14 cellular contexts compared by ENCODE assay signal in genomic region chr9:75084081-75084672, GRCh38. TPM values are rescaled to one million over a fixed set of nuclear protein-coding genes. Genes with fewer than 3 reads are reported as not detected.
DNase-seq lines count a peak whose midpoint lies in the region; ATAC-seq and TF ChIP-seq lines count a peak whose summit lies in the region.
"Had no signal": no experiment of that assay in that cellular context is flagged by ENCODE, and none has a peak within 500 bp of the region (broad histone marks: within the 10 kb centered on the region; RNA-seq: fewer than 3 reads in every experiment).

No MANE protein-coding gene starts in this region.

- no peak overlapping the region for H3K4me3 Mint-ChIP-seq in activated T-cell treated with anti-CD3 and anti-CD28 coated beads, Interleukin-2, amount 50 U/mL, for 72 hours
- H3K4me3 Mint-ChIP-seq in MCF 10A (ENCODE audit: unreplicated experiment) (no peak overlapping the region), mesothelial cell of epicardium (no peak overlapping the region)

- H3K4me1 Mint-ChIP-seq in activated T-cell treated with anti-CD3 and anti-CD28 coated beads, Interleukin-2, amount 50 U/mL, for 72 hours (ENCODE audit: low read depth): peaks cover 42% of the 10 kb centered on the region
- peaks cover 21% of the 10 kb centered on the region for H3K4me1 Mint-ChIP-seq in MCF 10A (ENCODE audit: insufficient read depth, unreplicated experiment)
- peaks cover 37% of the 10 kb centered on the region for H3K4me1 Mint-ChIP-seq in mesothelial cell of epicardium

- H3K27ac Mint-ChIP-seq in activated T-cell treated with anti-CD3 and anti-CD28 coated beads, Interleukin-2, amount 50 U/mL, for 72 hours: peak overlapping the region; percentile 40
- H3K27ac Mint-ChIP-seq in MCF 10A (ENCODE audit: low read depth, unreplicated experiment): peak overlapping the region; percentile 73
- peak overlapping the region; percentile 26 for H3K27ac Mint-ChIP-seq in mesothelial cell of epicardium

- H3K4me1 ChIP-seq in upper lobe of left lung: peaks cover 29 to 45% (median 33%) of the 10 kb centered on the region in 4 donors

- POLR2A ChIA-PET in MCF 10A (lab: Yijun Ruan, JAX): interaction anchor here (1.0 to 8.3 kb wide), 3 partner anchors 18 to 132 kb away, joined by 3 to 121 read pairs (median 7); partner anchors contain the start of genes C9orf40 and CARNMT1

- peak overlapping the region; percentile 47 to 78 (median 48) for H3K27ac ChIP-seq in upper lobe of left lung
- H3K27ac ChIP-seq: HL-60 had no signal

- intact Hi-C loops in MCF 10A (cut with micrococcal nuclease): no loop called here

- H3K9me3 Mint-ChIP-seq in activated T-cell treated with anti-CD3 and anti-CD28 coated beads, Interleukin-2, amount 50 U/mL, for 72 hours: no peaks in the 10 kb centered on the region
- H3K9me3 Mint-ChIP-seq in MCF 10A (ENCODE audit: unreplicated experiment) (no peaks in the 10 kb centered on the region), mesothelial cell of epicardium (no peaks in the 10 kb centered on the region)

- TF ChIP-seq CTCF in MCF 10A (IDR thresholded peaks at IDR 0.05; ENCODE audit: unreplicated experiment) (no peak), mesothelial cell of epicardium (IDR thresholded peaks at IDR 0.05; ENCODE audit: unreplicated experiment) (no peak), upper lobe of left lung (IDR thresholded peaks at IDR 0.05) (no peak)

- ATAC-seq in activated T-cell treated with anti-CD3 and anti-CD28 coated beads, Interleukin-2, amount 50 U/mL, for 72 hours (replicated peaks in 1 of 2): no peak
- ATAC-seq in upper lobe of left lung (ENCODE audit: low FRiP score in 2 of 2): no peak
- ATAC-seq in GM21390 (IDR thresholded peaks at IDR 0.05; ENCODE audit: unreplicated experiment): no peak
- ATAC-seq in SK-N-SH treated with all-trans-retinoic acid at 6 μM for 48 hours: no peak
- ATAC-seq in GM21786 (IDR thresholded peaks at IDR 0.05; ENCODE audit: unreplicated experiment): no peak

- no peak for TF ChIP-seq POLR2A in upper lobe of left lung (IDR thresholded peaks at IDR 0.05)

- H3K36me3 Mint-ChIP-seq in activated T-cell treated with anti-CD3 and anti-CD28 coated beads, Interleukin-2, amount 50 U/mL, for 72 hours (ENCODE audit: insufficient read depth in 2 of 2): peaks cover 8 to 12% of the 10 kb centered on the region in 2 donors
- H3K36me3 Mint-ChIP-seq in MCF 10A (ENCODE audit: insufficient read depth, unreplicated experiment) (peaks cover 7% of the 10 kb centered on the region), mesothelial cell of epicardium (peaks cover 3% of the 10 kb centered on the region)

- H3K27me3 Mint-ChIP-seq in activated T-cell treated with anti-CD3 and anti-CD28 coated beads, Interleukin-2, amount 50 U/mL, for 72 hours (ENCODE audit: low read depth): no peaks in the 10 kb centered on the region
- H3K27me3 Mint-ChIP-seq in MCF 10A (ENCODE audit: insufficient read depth, unreplicated experiment): no peaks in the 10 kb centered on the region
- H3K27me3 Mint-ChIP-seq in mesothelial cell of epicardium (ENCODE audit: low read depth): no peaks in the 10 kb centered on the region

- no peak overlapping the region for H3K4me3 ChIP-seq in upper lobe of left lung
- H3K4me3 ChIP-seq: HAP-1 had no signal

- no TSS peak for BruUV-seq in MCF 10A (replicated peaks; lab: Mats Ljungman, UMichigan)

- WGBS in upper lobe of left lung, 2 donors: 69 to 73% methylated on average over 5 of the region's 5 CpGs

- TF ChIP-seq EP300 in upper lobe of left lung (IDR thresholded peaks at IDR 0.05): no peak

- DNase-seq in activated T-cell treated with anti-CD3 and anti-CD28 coated beads, Interleukin-2, amount 50 U/mL, for 72 hours: no peak
- no peak for DNase-seq in activated T-cell treated with anti-CD3 and anti-CD28 coated beads, Interleukin-2, amount 50 U/mL, for 48 hours
- DNase-seq in MCF 10A (ENCODE audit: unreplicated experiment) (no peak), mesothelial cell of epicardium (ENCODE audit: low spot score in 2 of 2, unreplicated experiment in 2 of 2) (no peak), upper lobe of left lung (peak in 1 of 2 donors; percentile 17)
- DNase-seq: activated gamma-delta T cell treated with Interleukin-2 at 50 U/mL for 16 hours; islet precursor cell; SIG-M5; stimulated activated CD4-positive, alpha-beta T cell treated with anti-CD3 and anti-CD28 coated beads, Interleukin-4, amount 100 ng/mL, for 24 hours had no signal

- no peaks in the 10 kb centered on the region for H3K9me3 ChIP-seq in upper lobe of left lung
- H3K9me3 ChIP-seq: HAP-1 had no signal

- no peaks in the 10 kb centered on the region for H3K27me3 ChIP-seq in upper lobe of left lung

- CTCF ChIA-PET in MCF 10A (lab: Yijun Ruan, JAX): interaction anchor here (0.7 to 9.1 kb wide), 4 partner anchors 9 to 309 kb away, joined by 3 to 53 read pairs (median 28); partner anchors contain the start of gene CARNMT1

- H3K36me3 ChIP-seq in upper lobe of left lung: peaks cover 0 to 20% (median 5%) of the 10 kb centered on the region in 4 donors
- H3K36me3 ChIP-seq: HAP-1 had no signal

TF ChIP-seq in SK-N-SH treated with all-trans-retinoic acid at 6 μM for 48 hours, 23 proteins besides CTCF, POLR2A, EP300 and RAD21 (continues in another document):
- TF ChIP-seq ZC3H10 (CRISPR knock-in tag; IDR thresholded peaks at IDR 0.05): no peak
- no peak for TF ChIP-seq SNAI2 (CRISPR knock-in tag; IDR thresholded peaks at IDR 0.05)
- no peak for TF ChIP-seq TCF4 (CRISPR knock-in tag; IDR thresholded peaks at IDR 0.05; ENCODE audit: borderline replicate concordance)
- TF ChIP-seq ZFP30 (CRISPR knock-in tag; IDR thresholded peaks at IDR 0.05): no peak
- TF ChIP-seq ZNF70 (CRISPR knock-in tag; IDR thresholded peaks at IDR 0.05): no peak
- TF ChIP-seq ZNF8 (CRISPR knock-in tag; IDR thresholded peaks at IDR 0.05): no peak
- no peak for TF ChIP-seq BACH2 (CRISPR knock-in tag; IDR thresholded peaks at IDR 0.05; ENCODE audit: borderline replicate concordance)
- TF ChIP-seq TSHZ2 (CRISPR knock-in tag; IDR thresholded peaks at IDR 0.05): no peak
- TF ChIP-seq PPARA (CRISPR knock-in tag; IDR thresholded peaks at IDR 0.05; ENCODE audit: borderline replicate concordance): no peak
- TF ChIP-seq PATZ1 (CRISPR knock-in tag; IDR thresholded peaks at IDR 0.05; ENCODE audit: borderline replicate concordance): no peak

RNA-seq across cellular contexts. Expression of gene NMRK1, which starts 3.8 kb away (rescaled TPM):
- 10 to 100 TPM; 41.0 to 59.3 TPM for total RNA-seq in activated T-cell treated with anti-CD3 and anti-CD28 coated beads, Interleukin-2, amount 50 U/mL, for 72 hours
- total RNA-seq in MCF 10A (2022) (24.6 and 35.5 TPM in 2 replicates), mesothelial cell of epicardium (7.6 to 9.0 TPM (median 7.9 TPM) in 3 replicates), upper lobe of left lung (10 to 100 TPM; 17.5 to 46.6 (median 27.3) TPM)

RNA-seq across cellular contexts. Expression of gene OSTF1, which starts 4.1 kb away (rescaled TPM):
- 100 to 1,000 TPM in 1 of 2 donors, 10 to 100 TPM in 1; 71.9 to 109 TPM for total RNA-seq in activated T-cell treated with anti-CD3 and anti-CD28 coated beads, Interleukin-2, amount 50 U/mL, for 72 hours
- 18.3 and 21.1 TPM in 2 replicates for total RNA-seq in MCF 10A (2022)
- 10.5 to 13.3 TPM (median 10.7 TPM) in 3 replicates for total RNA-seq in mesothelial cell of epicardium
- total RNA-seq in upper lobe of left lung: 10 to 100 TPM; 17.8 to 84.9 (median 48.9) TPM

RNA-seq across cellular contexts. Expression of gene CARNMT1, which starts 56.1 kb away (rescaled TPM):
- total RNA-seq in activated T-cell treated with anti-CD3 and anti-CD28 coated beads, Interleukin-2, amount 50 U/mL, for 72 hours: 10 to 100 TPM; 18.6 to 19.8 TPM
- total RNA-seq in MCF 10A (2022) (12.9 and 21.5 TPM in 2 replicates), mesothelial cell of epicardium (22.0 to 27.2 TPM (median 24.2 TPM) in 3 replicates), upper lobe of left lung (10 to 100 TPM; 11.5 to 34.5 (median 17.7) TPM)
